In the genomic region with DNA sequence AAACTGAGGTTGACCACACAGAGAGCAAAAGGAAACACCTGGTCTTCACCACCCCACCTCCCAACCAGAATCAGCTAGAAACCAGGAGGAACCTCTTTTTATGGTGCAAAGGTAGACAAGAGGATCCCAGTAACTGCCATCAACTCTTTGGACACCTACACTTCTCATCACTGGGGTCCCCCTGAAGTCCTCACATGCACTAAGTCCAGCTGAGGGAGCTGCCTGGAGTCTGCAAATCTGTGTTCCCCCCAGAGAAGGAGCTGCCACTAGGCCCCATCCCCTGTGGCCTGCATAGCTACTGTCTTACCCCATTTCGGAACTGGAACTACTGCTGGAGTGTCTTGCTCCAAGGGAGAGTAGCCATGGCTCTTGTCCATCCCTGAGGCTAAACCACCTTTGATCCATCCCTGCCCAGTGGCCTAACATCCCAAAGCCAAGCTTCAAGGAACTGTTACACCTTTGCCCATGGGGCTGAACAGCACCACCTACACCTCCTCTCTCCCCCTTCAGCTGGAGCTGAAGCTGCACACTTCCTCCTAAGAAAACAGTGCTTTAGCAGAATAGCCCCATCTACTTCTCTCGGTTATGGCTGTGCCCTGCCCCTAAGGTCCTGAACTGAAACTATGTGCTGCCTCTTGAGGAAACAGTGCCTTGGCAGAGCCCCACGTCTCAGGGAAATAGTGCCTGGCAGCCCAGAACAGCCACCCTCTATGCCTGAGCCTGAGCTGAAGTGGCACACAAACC, we compare ENCODE assay signal across 8 cellular contexts.
DNase-seq lines count a peak whose midpoint lies in the region; ATAC-seq and TF ChIP-seq lines count a peak whose summit lies in the region.

No MANE protein-coding gene starts in this region.

- H3K36me3 Mint-ChIP-seq in activated naive CD8-positive, alpha-beta T cell, result peaks cover 22% of the 10 kb centered on the region

- ATAC-seq in GM19467 (IDR thresholded peaks at IDR 0.05; ENCODE audit: unreplicated experiment), result peak; percentile 78
- ATAC-seq in HG03469 (IDR thresholded peaks at IDR 0.05; ENCODE audit: unreplicated experiment), result peak; percentile 46

- peaks cover 65% of the 10 kb centered on the region for H3K4me1 Mint-ChIP-seq in activated naive CD8-positive, alpha-beta T cell (ENCODE audit: low read depth)

- peak; percentile 89 for DNase-seq in GM12865 (ENCODE audit: low read depth)
- no peak for DNase-seq in dedifferentiated amniotic fluid mesenchymal stem cell (ENCODE audit: extremely low spot score)
- DNase-seq in OCI-M1 (lab: John Stamatoyannopoulos, UW), result no peak
- no peak for DNase-seq in SW480 (ENCODE audit: low spot score)
- no peak for DNase-seq in posterior cingulate gyrus

- peaks cover 26% of the 10 kb centered on the region for H3K9me3 Mint-ChIP-seq in activated naive CD8-positive, alpha-beta T cell (ENCODE audit: low read depth)

- peak overlapping the region; percentile 90 for H3K27ac Mint-ChIP-seq in activated naive CD8-positive, alpha-beta T cell

- intact Hi-C loops in posterior cingulate gyrus (cut with DNase I), result no loop called here

- H3K27me3 Mint-ChIP-seq in activated naive CD8-positive, alpha-beta T cell, result no peaks in the 10 kb centered on the region

- H3K4me3 Mint-ChIP-seq in activated naive CD8-positive, alpha-beta T cell, result peak overlapping the region; percentile 72

- H3K4me3 ChIP-seq in GM12865 (ENCODE audit: low read depth, low read length), result peak overlapping the region; percentile 45

- TF ChIP-seq CTCF in GM12865 (IDR thresholded peaks at IDR 0.05; ENCODE audit: insufficient read depth, low read depth, low read length, missing control alignments), result no peak
